ENCODE assay signal across 8 cellular contexts in the genomic region with DNA sequence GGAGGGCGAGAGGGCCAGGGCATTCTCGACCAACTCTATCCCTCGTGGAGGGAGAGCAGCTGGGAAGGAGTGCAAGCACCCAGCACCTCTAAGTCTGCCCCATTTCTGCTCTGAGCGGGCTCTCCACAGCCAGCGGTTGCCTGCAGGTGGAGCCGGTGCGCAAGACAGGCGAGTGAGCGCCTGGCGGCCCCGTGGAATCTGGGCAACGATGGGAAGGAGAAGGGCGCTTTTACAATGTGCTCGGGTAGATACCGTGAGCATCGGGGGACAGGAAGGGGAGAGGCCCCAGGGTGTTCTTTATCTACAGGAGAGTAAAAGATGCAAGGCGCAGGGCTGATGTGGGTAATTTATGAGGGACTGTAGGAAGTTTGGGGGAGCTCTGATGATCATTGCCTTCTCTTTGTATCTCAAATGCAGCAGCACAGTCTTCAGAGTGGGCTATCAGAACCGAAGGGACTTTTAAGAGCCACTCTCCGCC. TPM values are rescaled to one million over a fixed set of nuclear protein-coding genes. Genes with fewer than 3 reads are reported as not detected.
DNase-seq lines count a peak whose midpoint lies in the region; ATAC-seq and TF ChIP-seq lines count a peak whose summit lies in the region.

No MANE protein-coding gene starts in this region.

- peak overlapping the region; percentile 78 for H3K27ac ChIP-seq in brain microvascular endothelial cell
- peak overlapping the region; percentile 70 for H3K27ac ChIP-seq in skeletal muscle tissue (ENCODE audit: low read depth, low read length)

- peak; percentile 60 for ATAC-seq in HG02973 (IDR thresholded peaks at IDR 0.05; ENCODE audit: unreplicated experiment)

- in situ Hi-C loops in brain microvascular endothelial cell (cut with HindIII; ENCODE audit: low pct_ligation_motif_present, low sequenced_read_pairs), result no loop called here

- H3K4me1 ChIP-seq in skeletal muscle tissue (ENCODE audit: control insufficient read depth in 3 of 3, insufficient read depth in 3 of 3, low read length in 3 of 3), result peaks cover 13 to 18% (median 18%) of the 10 kb centered on the region in 3 donors

- H3K4me3 ChIP-seq in brain microvascular endothelial cell (ENCODE audit: low read depth, low read length), result peak overlapping the region; percentile 72
- H3K4me3 ChIP-seq in iPS-18c (ENCODE audit: insufficient read depth, low read depth, low read length), result peak overlapping the region; percentile 80
- H3K4me3 ChIP-seq in skeletal muscle tissue (ENCODE audit: low read length in 3 of 3), result peak overlapping the region; percentile 79 to 90 (median 82)

- TF ChIP-seq CTCF in brain microvascular endothelial cell (IDR thresholded peaks at IDR 0.05; ENCODE audit: low read depth, low read length, missing control alignments), result peak; percentile 94

- DNase-seq in NCI-H187 (lab: John Stamatoyannopoulos, UW), result peak; percentile 16 to 45
- DNase-seq in NCI-H187 treated with DMSO at 0.1 percent for 48 hours (lab: John Stamatoyannopoulos, UW), result no peak
- DNase-seq in NCI-H2107 (lab: John Stamatoyannopoulos, UW), result peak; percentile 8
- DNase-seq in UCSD-AML1 (lab: John Stamatoyannopoulos, UW; ENCODE audit: unreplicated experiment), result peak; percentile 79
- peak; percentile 69 for DNase-seq in brain microvascular endothelial cell

- H3K9me3 ChIP-seq in iPS-18c (ENCODE audit: control insufficient read depth, insufficient read depth, low read length), result no peaks in the 10 kb centered on the region
- no peaks in the 10 kb centered on the region for H3K9me3 ChIP-seq in skeletal muscle tissue (ENCODE audit: control insufficient read depth in 3 of 3, low read length in 3 of 3)

- peak overlapping the region; percentile 72 to 85 (median 81) for H3K9ac ChIP-seq in skeletal muscle tissue (ENCODE audit: low read depth in 1 of 3, low read length in 3 of 3)

- H3K27me3 ChIP-seq in brain microvascular endothelial cell (replicated peaks) (no peaks in the 10 kb centered on the region), skeletal muscle tissue (ENCODE audit: control insufficient read depth in 3 of 3, insufficient read depth in 3 of 3, low read length in 3 of 3) (no peaks in the 10 kb centered on the region)

- peaks cover 2% of the 10 kb centered on the region for H3K36me3 ChIP-seq in brain microvascular endothelial cell (replicated peaks)
- no peaks in the 10 kb centered on the region for H3K36me3 ChIP-seq in skeletal muscle tissue (ENCODE audit: control insufficient read depth in 3 of 3, insufficient read depth in 3 of 3, low read length in 3 of 3)

RNA-seq across cellular contexts. Expression of a gene that starts 0.9 kb away (rescaled TPM):
- total RNA-seq in skeletal muscle tissue, result 15.1 TPM

RNA-seq across cellular contexts. Expression of a gene that starts 47.6 kb away (rescaled TPM):
- total RNA-seq in skeletal muscle tissue, result 18.3 TPM
